In genomic region chr17:75633484-75634375, GRCh38 we compare ENCODE assay signal across 1 cellular context.
A peak's percentile ranks its signal among the peaks of the same experiment; 100 is the strongest.
TF ChIP-seq lines count a peak whose summit lies in the region.

No MANE protein-coding gene starts in this region.

TF ChIP-seq in HepG2, 621 proteins besides CTCF, POLR2A, EP300 and RAD21 (continued from another document and continues in another):
- TF ChIP-seq, protein P1, sequence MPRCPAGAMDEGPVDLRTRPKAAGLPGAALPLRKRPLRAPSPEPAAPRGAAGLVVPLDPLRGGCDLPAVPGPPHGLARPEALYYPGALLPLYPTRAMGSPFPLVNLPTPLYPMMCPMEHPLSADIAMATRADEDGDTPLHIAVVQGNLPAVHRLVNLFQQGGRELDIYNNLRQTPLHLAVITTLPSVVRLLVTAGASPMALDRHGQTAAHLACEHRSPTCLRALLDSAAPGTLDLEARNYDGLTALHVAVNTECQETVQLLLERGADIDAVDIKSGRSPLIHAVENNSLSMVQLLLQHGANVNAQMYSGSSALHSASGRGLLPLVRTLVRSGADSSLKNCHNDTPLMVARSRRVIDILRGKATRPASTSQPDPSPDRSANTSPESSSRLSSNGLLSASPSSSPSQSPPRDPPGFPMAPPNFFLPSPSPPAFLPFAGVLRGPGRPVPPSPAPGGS (CRISPR knock-in tag; IDR thresholded peaks at IDR 0.05): peak; percentile 56; the same call in 1 of the 2 replicates
- no peak for TF ChIP-seq LCORL (IDR thresholded peaks at IDR 0.05)
- peak; percentile 45; the same call in 1 of the 2 replicates for TF ChIP-seq LCORL (CRISPR knock-in tag; IDR thresholded peaks at IDR 0.05)
- TF ChIP-seq ZFP90 (CRISPR knock-in tag; IDR thresholded peaks at IDR 0.05; ENCODE audit: borderline replicate concordance): no peak
- no peak for TF ChIP-seq ZNF569 (CRISPR knock-in tag; IDR thresholded peaks at IDR 0.05; ENCODE audit: borderline replicate concordance)
- TF ChIP-seq, protein P2, sequence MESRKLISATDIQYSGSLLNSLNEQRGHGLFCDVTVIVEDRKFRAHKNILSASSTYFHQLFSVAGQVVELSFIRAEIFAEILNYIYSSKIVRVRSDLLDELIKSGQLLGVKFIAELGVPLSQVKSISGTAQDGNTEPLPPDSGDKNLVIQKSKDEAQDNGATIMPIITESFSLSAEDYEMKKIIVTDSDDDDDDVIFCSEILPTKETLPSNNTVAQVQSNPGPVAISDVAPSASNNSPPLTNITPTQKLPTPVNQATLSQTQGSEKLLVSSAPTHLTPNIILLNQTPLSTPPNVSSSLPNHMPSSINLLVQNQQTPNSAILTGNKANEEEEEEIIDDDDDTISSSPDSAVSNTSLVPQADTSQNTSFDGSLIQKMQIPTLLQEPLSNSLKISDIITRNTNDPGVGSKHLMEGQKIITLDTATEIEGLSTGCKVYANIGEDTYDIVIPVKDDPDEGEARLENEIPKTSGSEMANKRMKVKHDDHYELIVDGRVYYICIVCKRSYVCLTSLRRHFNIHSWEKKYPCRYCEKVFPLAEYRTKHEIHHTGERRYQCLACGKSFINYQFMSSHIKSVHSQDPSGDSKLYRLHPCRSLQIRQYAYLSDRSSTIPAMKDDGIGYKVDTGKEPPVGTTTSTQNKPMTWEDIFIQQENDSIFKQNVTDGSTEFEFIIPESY (CRISPR knock-in tag; IDR thresholded peaks at IDR 0.05): no peak; the same call in 1 of the 2 replicates
- TF ChIP-seq ZNF484 (CRISPR knock-in tag; IDR thresholded peaks at IDR 0.05; ENCODE audit: borderline replicate concordance, low read depth): no peak
- TF ChIP-seq MTF1 (CRISPR knock-in tag; IDR thresholded peaks at IDR 0.05): no peak
- TF ChIP-seq HNF4A (CRISPR knock-in tag; IDR thresholded peaks at IDR 0.05): 0 out of 2 replicates have a peak, but pooled peaks have one; percentile 21
- no peak for TF ChIP-seq ZNF296 (CRISPR knock-in tag; conservative IDR thresholded peaks at IDR 0.05)
- 0 out of 2 replicates have a peak, but pooled peaks have one; percentile 10 for TF ChIP-seq ZNF331 (CRISPR knock-in tag; IDR thresholded peaks at IDR 0.05)
- no peak; the same call in 1 of the 2 replicates for TF ChIP-seq FOXO1 (CRISPR knock-in tag; IDR thresholded peaks at IDR 0.05)
- TF ChIP-seq MLX (CRISPR knock-in tag; IDR thresholded peaks at IDR 0.05): no peak
- 0 out of 2 replicates have a peak, but pooled peaks have one; percentile 53 for TF ChIP-seq SIN3B (IDR thresholded peaks at IDR 0.05; ENCODE audit: low read length)
- TF ChIP-seq FOXP4 (CRISPR knock-in tag; IDR thresholded peaks at IDR 0.05): no peak
- no peak for TF ChIP-seq JUN (CRISPR knock-in tag; IDR thresholded peaks at IDR 0.05)
- TF ChIP-seq NKX3-1 (CRISPR knock-in tag; IDR thresholded peaks at IDR 0.05): no peak
- TF ChIP-seq MEIS1 (CRISPR knock-in tag; IDR thresholded peaks at IDR 0.05; ENCODE audit: borderline replicate concordance): no peak; the same call in 1 of the 2 replicates
- TF ChIP-seq KLF11 (CRISPR knock-in tag; IDR thresholded peaks at IDR 0.05): no peak
- no peak for TF ChIP-seq ARNTL (CRISPR knock-in tag; IDR thresholded peaks at IDR 0.05)
- TF ChIP-seq CHD2 (IDR thresholded peaks at IDR 0.05; ENCODE audit: low read depth, low read length): no peak
- no peak for TF ChIP-seq PAWR (CRISPR knock-in tag; IDR thresholded peaks at IDR 0.05; ENCODE audit: borderline replicate concordance)
- no peak for TF ChIP-seq ZNF790 (CRISPR knock-in tag; IDR thresholded peaks at IDR 0.05; ENCODE audit: borderline replicate concordance)
- TF ChIP-seq ELF1 (CRISPR knock-in tag; IDR thresholded peaks at IDR 0.05): peak; percentile 21; the same call in 1 of the 2 replicates
- TF ChIP-seq GMEB1 (CRISPR knock-in tag; IDR thresholded peaks at IDR 0.05; ENCODE audit: borderline replicate concordance): no peak
- TF ChIP-seq, protein P3, sequence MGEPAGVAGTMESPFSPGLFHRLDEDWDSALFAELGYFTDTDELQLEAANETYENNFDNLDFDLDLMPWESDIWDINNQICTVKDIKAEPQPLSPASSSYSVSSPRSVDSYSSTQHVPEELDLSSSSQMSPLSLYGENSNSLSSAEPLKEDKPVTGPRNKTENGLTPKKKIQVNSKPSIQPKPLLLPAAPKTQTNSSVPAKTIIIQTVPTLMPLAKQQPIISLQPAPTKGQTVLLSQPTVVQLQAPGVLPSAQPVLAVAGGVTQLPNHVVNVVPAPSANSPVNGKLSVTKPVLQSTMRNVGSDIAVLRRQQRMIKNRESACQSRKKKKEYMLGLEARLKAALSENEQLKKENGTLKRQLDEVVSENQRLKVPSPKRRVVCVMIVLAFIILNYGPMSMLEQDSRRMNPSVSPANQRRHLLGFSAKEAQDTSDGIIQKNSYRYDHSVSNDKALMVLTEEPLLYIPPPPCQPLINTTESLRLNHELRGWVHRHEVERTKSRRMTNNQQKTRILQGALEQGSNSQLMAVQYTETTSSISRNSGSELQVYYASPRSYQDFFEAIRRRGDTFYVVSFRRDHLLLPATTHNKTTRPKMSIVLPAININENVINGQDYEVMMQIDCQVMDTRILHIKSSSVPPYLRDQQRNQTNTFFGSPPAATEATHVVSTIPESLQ (CRISPR knock-in tag; conservative IDR thresholded peaks at IDR 0.05): no peak
- TF ChIP-seq ARNT (IDR thresholded peaks at IDR 0.05): no peak
- peak; percentile 30; the same call in 1 of the 2 replicates for TF ChIP-seq SP2 (CRISPR knock-in tag; IDR thresholded peaks at IDR 0.05)
- no peak for TF ChIP-seq ESRRA (CRISPR knock-in tag; IDR thresholded peaks at IDR 0.05; ENCODE audit: low read depth)
- no peak for TF ChIP-seq HNF1B (CRISPR knock-in tag; IDR thresholded peaks at IDR 0.05)
- TF ChIP-seq SNAI1 (CRISPR knock-in tag; IDR thresholded peaks at IDR 0.05; ENCODE audit: borderline replicate concordance): 0 out of 2 replicates have a peak, but pooled peaks have one; percentile 24
- TF ChIP-seq IRF2 (CRISPR knock-in tag; IDR thresholded peaks at IDR 0.05): peak; percentile 66
- TF ChIP-seq ZFYVE20 (CRISPR knock-in tag; IDR thresholded peaks at IDR 0.05; ENCODE audit: borderline replicate concordance, low read depth): no peak
- TF ChIP-seq ZFP91 (CRISPR knock-in tag; IDR thresholded peaks at IDR 0.05; ENCODE audit: borderline replicate concordance): no peak; the same call in 1 of the 2 replicates
- TF ChIP-seq, protein P4, sequence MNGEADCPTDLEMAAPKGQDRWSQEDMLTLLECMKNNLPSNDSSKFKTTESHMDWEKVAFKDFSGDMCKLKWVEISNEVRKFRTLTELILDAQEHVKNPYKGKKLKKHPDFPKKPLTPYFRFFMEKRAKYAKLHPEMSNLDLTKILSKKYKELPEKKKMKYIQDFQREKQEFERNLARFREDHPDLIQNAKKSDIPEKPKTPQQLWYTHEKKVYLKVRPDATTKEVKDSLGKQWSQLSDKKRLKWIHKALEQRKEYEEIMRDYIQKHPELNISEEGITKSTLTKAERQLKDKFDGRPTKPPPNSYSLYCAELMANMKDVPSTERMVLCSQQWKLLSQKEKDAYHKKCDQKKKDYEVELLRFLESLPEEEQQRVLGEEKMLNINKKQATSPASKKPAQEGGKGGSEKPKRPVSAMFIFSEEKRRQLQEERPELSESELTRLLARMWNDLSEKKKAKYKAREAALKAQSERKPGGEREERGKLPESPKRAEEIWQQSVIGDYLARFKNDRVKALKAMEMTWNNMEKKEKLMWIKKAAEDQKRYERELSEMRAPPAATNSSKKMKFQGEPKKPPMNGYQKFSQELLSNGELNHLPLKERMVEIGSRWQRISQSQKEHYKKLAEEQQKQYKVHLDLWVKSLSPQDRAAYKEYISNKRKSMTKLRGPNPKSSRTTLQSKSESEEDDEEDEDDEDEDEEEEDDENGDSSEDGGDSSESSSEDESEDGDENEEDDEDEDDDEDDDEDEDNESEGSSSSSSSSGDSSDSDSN (CRISPR knock-in tag; IDR thresholded peaks at IDR 0.05): no peak
- no peak for TF ChIP-seq ZNF772 (CRISPR knock-in tag; IDR thresholded peaks at IDR 0.05)
- TF ChIP-seq MTF2 (CRISPR knock-in tag; IDR thresholded peaks at IDR 0.05; ENCODE audit: borderline replicate concordance): no peak
- no peak for TF ChIP-seq NR2F6 (IDR thresholded peaks at IDR 0.05)
- TF ChIP-seq NR2F6 (CRISPR knock-in tag; IDR thresholded peaks at IDR 0.05): peak; percentile 41; the same call in 1 of the 2 replicates
- peak; percentile 48; the same call in 1 of the 2 replicates for TF ChIP-seq ZNF274 (CRISPR knock-in tag; IDR thresholded peaks at IDR 0.05)
- no peak for TF ChIP-seq KMT2B (CRISPR knock-in tag; IDR thresholded peaks at IDR 0.05)
- 0 out of 2 replicates have a peak, but pooled peaks have one; percentile 37 for TF ChIP-seq ZNF160 (CRISPR knock-in tag; IDR thresholded peaks at IDR 0.05)
- TF ChIP-seq IKZF1 (IDR thresholded peaks at IDR 0.05): no peak
- no peak for TF ChIP-seq BCLAF1 (IDR thresholded peaks at IDR 0.05)
- no peak for TF ChIP-seq SNAPC2 (CRISPR knock-in tag; IDR thresholded peaks at IDR 0.05)
- peak; percentile 64; the same call in 1 of the 2 replicates for TF ChIP-seq ZNF350 (CRISPR knock-in tag; IDR thresholded peaks at IDR 0.05; ENCODE audit: borderline replicate concordance, low read depth)
- no peak for TF ChIP-seq POLR2AphosphoS2 (IDR thresholded peaks at IDR 0.05; ENCODE audit: low read depth, low read length)
- TF ChIP-seq HIVEP1 (CRISPR knock-in tag; IDR thresholded peaks at IDR 0.05): no peak
